10 cellular contexts compared by ENCODE assay signal in the genomic region with DNA sequence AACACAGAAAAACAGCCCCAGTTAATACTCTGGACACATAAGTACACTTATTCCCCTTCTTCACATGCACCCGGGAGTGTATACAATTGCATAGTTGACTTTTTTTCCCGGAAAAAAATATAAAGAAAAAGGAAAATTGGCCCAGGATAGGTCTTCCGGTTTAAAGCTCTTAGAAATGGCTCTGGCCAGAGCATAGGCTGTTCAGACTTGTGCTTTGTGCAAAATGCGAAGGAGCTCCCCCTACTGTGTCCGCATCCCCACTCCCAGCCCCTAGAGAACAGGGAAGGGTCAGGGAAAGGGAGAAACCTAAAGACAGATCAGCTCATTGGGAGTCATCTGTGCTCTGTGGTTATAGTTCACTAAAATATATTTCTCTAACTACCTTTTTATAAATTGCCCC. TPM values are rescaled to one million over a fixed set of nuclear protein-coding genes. Genes with fewer than 3 reads are reported as not detected.
DNase-seq lines count a peak whose midpoint lies in the region; ATAC-seq and TF ChIP-seq lines count a peak whose summit lies in the region.
"Had no signal": no experiment of that assay in that cellular context is flagged by ENCODE, and none has a peak within 500 bp of the region (broad histone marks: within the 10 kb centered on the region; RNA-seq: fewer than 3 reads in every experiment).

No MANE protein-coding gene starts in this region.

- no peak overlapping the region for H3K4me3 Mint-ChIP-seq in nephron

- H3K27me3 ChIP-seq in BJ (ENCODE audit: control insufficient read depth, insufficient read depth, low read length): no peaks in the 10 kb centered on the region
- no peaks in the 10 kb centered on the region for H3K27me3 ChIP-seq in effector memory CD4-positive, alpha-beta T cell (replicated peaks; ENCODE audit: control insufficient read depth, insufficient read depth, low read length, poor library complexity, severe bottlenecking)

- peaks cover 34% of the 10 kb centered on the region for H3K4me1 Mint-ChIP-seq in nephron

- ATAC-seq in GM19351 (IDR thresholded peaks at IDR 0.05; ENCODE audit: unreplicated experiment): no peak
- ATAC-seq: esophagus mucosa had no signal

- H3K27ac Mint-ChIP-seq in nephron: peak overlapping the region; percentile 50 to 72 (median 70)

- H3K27ac ChIP-seq in effector memory CD4-positive, alpha-beta T cell (ENCODE audit: insufficient read depth, low read length, poor library complexity, severe bottlenecking): no peak overlapping the region

- no peaks in the 10 kb centered on the region for H3K9me3 ChIP-seq in effector memory CD4-positive, alpha-beta T cell (ENCODE audit: control insufficient read depth, low read length)

- no peak for DNase-seq in BJ (ENCODE audit: low read depth)
- DNase-seq in NCI-H460 (ENCODE audit: extremely low read depth, low read depth): peak; percentile 57
- DNase-seq in epithelial cell of esophagus (ENCODE audit: low read depth): peak; percentile 61
- DNase-seq in mucosa of gallbladder (ENCODE audit: low spot score): no peak
- no peak for DNase-seq in activated CD4-positive, alpha-beta T cell treated with anti-CD3 and anti-CD28 coated beads, Interleukin-2, amount 50 U/mL, for 4 hours
- DNase-seq in effector memory CD4-positive, alpha-beta T cell: no peak

- TF ChIP-seq CTCF in BJ (IDR thresholded peaks at IDR 0.05; ENCODE audit: insufficient read depth, low read depth, low read length) (peak; percentile 26; the same call in 1 of the 2 replicates), epithelial cell of esophagus (IDR thresholded peaks at IDR 0.05; ENCODE audit: insufficient read depth, low read depth, low read length, missing control alignments) (peak; percentile 32), nephron (IDR thresholded peaks at IDR 0.05; ENCODE audit: unreplicated experiment in 3 of 3) (peak; percentile 23 to 43 (median 24))

- no peaks in the 10 kb centered on the region for H3K27me3 Mint-ChIP-seq in nephron (ENCODE audit: low read depth)

- CTCF ChIA-PET in BJ (lab: Yijun Ruan, JAX): interaction anchor here (1.2 kb wide), 2 partner anchors 20 to 55 kb away, joined by 3 read pairs; a partner anchor contains a TSS

- H3K4me1 ChIP-seq in effector memory CD4-positive, alpha-beta T cell (ENCODE audit: control insufficient read depth, insufficient read depth, low read length, poor library complexity, severe bottlenecking): peaks cover 5% of the 10 kb centered on the region

- peaks cover 12% of the 10 kb centered on the region for H3K36me3 ChIP-seq in BJ (ENCODE audit: control insufficient read depth, insufficient read depth, low read length)
- peaks cover 10% of the 10 kb centered on the region for H3K36me3 ChIP-seq in effector memory CD4-positive, alpha-beta T cell (ENCODE audit: control insufficient read depth, insufficient read depth, low read length)

- peaks cover 21% of the 10 kb centered on the region for H3K36me3 Mint-ChIP-seq in nephron (ENCODE audit: low read depth)

- POLR2A ChIA-PET in BJ (lab: Charles Lee): interaction anchor here (0.6 kb wide), 1 partner anchor 54 kb away, joined by 3 read pairs; a partner anchor contains a TSS

- H3K4me3 ChIP-seq in BJ (ENCODE audit: low read depth, low read length) (no peak overlapping the region), epithelial cell of esophagus (ENCODE audit: low read length) (no peak overlapping the region)
- no peak overlapping the region for H3K4me3 ChIP-seq in effector memory CD4-positive, alpha-beta T cell (ENCODE audit: insufficient read depth, low read depth, low read length, poor library complexity, severe bottlenecking)
- H3K4me3 ChIP-seq: skin epidermis had no signal

- no peaks in the 10 kb centered on the region for H3K9me3 Mint-ChIP-seq in nephron

RNA-seq across cellular contexts. Expression of a gene that starts 5.5 kb away (rescaled TPM):
- polyA plus RNA-seq in BJ (2011; rRNA removed): 14.3 and 14.5 TPM in 2 replicates
- polyA minus RNA-seq in BJ (2011; rRNA and poly(A)+ RNA removed): 12.2 and 17.1 TPM in 2 replicates
- total RNA-seq in NCI-H460 (2014; rRNA removed; shearing (Covaris generic)): 8.7 and 10.5 TPM in 2 replicates
- polyA plus RNA-seq in NCI-H460 (2014; cell fraction: nucleus; rRNA removed): 28.0 and 30.1 TPM in 2 replicates
- 97.8 TPM for total RNA-seq in mucosa of gallbladder

RNA-seq across cellular contexts. Expression of a gene that starts 14.6 kb away (rescaled TPM):
- 37.8 and 37.9 TPM in 2 replicates for polyA plus RNA-seq in BJ (2011; rRNA removed)
- 30.3 and 39.3 TPM in 2 replicates for polyA minus RNA-seq in BJ (2011; rRNA and poly(A)+ RNA removed)
- total RNA-seq in NCI-H460 (2014; rRNA removed; shearing (Covaris generic)): 20.0 and 29.4 TPM in 2 replicates
- 20.4 and 21.6 TPM in 2 replicates for polyA plus RNA-seq in NCI-H460 (2014; cell fraction: nucleus; rRNA removed)
- total RNA-seq in mucosa of gallbladder: 43.7 TPM

RNA-seq across cellular contexts. Expression of a gene that starts 24.6 kb away (rescaled TPM):
- 21.2 and 25.4 TPM in 2 replicates for polyA plus RNA-seq in BJ (2011; rRNA removed)
- polyA minus RNA-seq in BJ (2011; rRNA and poly(A)+ RNA removed): 26.5 and 40.9 TPM in 2 replicates
- total RNA-seq in NCI-H460 (2014; rRNA removed; shearing (Covaris generic)): 0.63 and 1.3 TPM in 2 replicates
- 0.22 and 1.2 TPM in 2 replicates for polyA plus RNA-seq in NCI-H460 (2014; cell fraction: nucleus; rRNA removed)
- 3.4 TPM for total RNA-seq in mucosa of gallbladder

RNA-seq across cellular contexts. Expression of a gene that starts 42.8 kb away (rescaled TPM):
- 15.1 and 21.0 TPM in 2 replicates for polyA plus RNA-seq in BJ (2011; rRNA removed)
- 1.5 and 1.6 TPM in 2 replicates for polyA minus RNA-seq in BJ (2011; rRNA and poly(A)+ RNA removed)
- 21.7 and 24.9 TPM in 2 replicates for total RNA-seq in NCI-H460 (2014; rRNA removed; shearing (Covaris generic))
- polyA plus RNA-seq in NCI-H460 (2014; cell fraction: nucleus; rRNA removed): 43.8 and 53.3 TPM in 2 replicates
- 22.8 TPM for total RNA-seq in mucosa of gallbladder

Comparison
In these comparisons a context has a peak if more than half of its experiments do, and no peak if none do; other contexts are left out.
1. DNase-seq: peak in NCI-H460 (single experiment) and epithelial cell of esophagus (single experiment); none in BJ (single experiment), mucosa of gallbladder (single experiment), activated CD4-positive, alpha-beta T cell treated with anti-CD3 and anti-CD28 coated beads, Interleukin-2, amount 50 U/mL, for 4 hours (0 of 2) and effector memory CD4-positive, alpha-beta T cell (0 of 3).
2. Peak in every context shown above with its lines, with median percentiles within 50 percentile points of each other: CTCF ChIP-seq.